ENCODE assay signal across 23 cellular contexts in genomic region chr12:89845356-89845755, GRCh38.
"Had no signal": no experiment of that assay in that cellular context is flagged by ENCODE, and none has a peak within 500 bp of the region (broad histone marks: within the 10 kb centered on the region; RNA-seq: fewer than 3 reads in every experiment).

No MANE protein-coding gene starts in this region.

- H3K9me3 Mint-ChIP-seq: effector memory CD8-positive, alpha-beta T cell; endodermal cell had no signal

- H3K27me3 ChIP-seq: esophagus squamous epithelium, gastrocnemius medialis, left lung had no signal

- H3K4me1 ChIP-seq: esophagus squamous epithelium, gastrocnemius medialis, left lung, lower lobe of right lung had no signal

- H3K4me3 Mint-ChIP-seq: effector memory CD8-positive, alpha-beta T cell; endodermal cell had no signal

- H3K9me3 ChIP-seq: esophagus squamous epithelium, gastrocnemius medialis, heart right ventricle, left lung, lower lobe of right lung had no signal

- H3K36me3 ChIP-seq: esophagus squamous epithelium, gastrocnemius medialis, heart right ventricle, left lung, lower lobe of right lung had no signal

- H3K27ac Mint-ChIP-seq: effector memory CD8-positive, alpha-beta T cell; endodermal cell had no signal

- H3K27ac ChIP-seq: coronary artery, epithelial cell of prostate, esophagus squamous epithelium, gastrocnemius medialis, left lung, lower lobe of right lung had no signal

- FAIRE-seq: colon, islet of Langerhans, keratinocyte had no signal

- H3K4me3 ChIP-seq: coronary artery, esophagus squamous epithelium, gastrocnemius medialis, heart right ventricle, left lung, lower lobe of right lung had no signal

- ATAC-seq: effector memory CD8-positive, alpha-beta T cell; esophagus mucosa; gastrocnemius medialis; heart right ventricle; left cardiac atrium; left lung; left ventricle myocardium superior; lower lobe of right lung had no signal

- DNase-seq: effector CD8-positive, alpha-beta T cell; effector memory CD8-positive, alpha-beta T cell; endodermal cell; esophagus squamous epithelium; foreskin fibroblast; foreskin melanocyte; gastrocnemius medialis; glutamatergic neuron; head of caudate nucleus; heart right ventricle; hippocampal formation; left cardiac atrium; left lung; left ventricle myocardium superior; lower lobe of right lung; mesenchymal stem cell; midbrain had no signal
